1 cellular context compared by ENCODE assay signal in the genomic region with DNA sequence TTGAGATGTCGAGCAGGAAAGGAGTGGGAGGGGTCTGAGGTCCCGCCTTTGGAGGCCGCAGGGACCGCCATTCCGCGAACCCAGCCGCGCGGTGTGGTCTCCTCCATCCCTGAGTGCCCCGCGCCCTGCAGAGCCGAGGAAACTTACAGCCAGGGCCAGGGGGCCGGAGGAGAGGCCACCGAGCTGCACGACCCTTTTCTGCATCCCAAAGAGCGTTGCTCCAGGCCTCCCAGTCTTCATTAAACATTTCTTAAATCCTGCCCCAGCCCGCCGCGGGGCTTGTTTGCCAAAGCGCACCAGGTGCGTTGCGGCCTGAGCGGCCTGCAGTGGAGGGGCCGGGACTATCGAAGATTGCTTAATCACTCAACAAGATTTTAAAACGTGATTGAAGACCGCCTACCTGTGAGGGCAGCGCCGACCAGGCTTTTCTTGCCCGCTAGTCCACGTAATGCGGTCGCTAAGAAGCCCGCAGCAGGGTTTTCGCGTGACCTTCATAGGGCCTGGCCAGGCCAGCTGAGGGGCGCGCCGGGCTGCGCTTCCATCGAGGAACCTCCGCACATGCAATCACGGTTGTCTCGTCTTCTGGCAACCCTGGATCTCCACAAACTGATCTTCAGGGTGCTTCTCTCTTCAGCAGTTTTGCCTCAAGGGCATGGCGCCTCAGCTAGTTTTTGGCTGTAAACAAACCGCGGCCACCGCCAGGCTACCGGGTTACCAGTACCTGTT.
TF ChIP-seq lines count a peak whose summit lies in the region.

No MANE protein-coding gene starts in this region.

TF ChIP-seq in SK-N-SH treated with all-trans-retinoic acid at 6 μM for 48 hours, 23 proteins besides CTCF, POLR2A, EP300 and RAD21 (continued from another document):
- TF ChIP-seq, protein P1, sequence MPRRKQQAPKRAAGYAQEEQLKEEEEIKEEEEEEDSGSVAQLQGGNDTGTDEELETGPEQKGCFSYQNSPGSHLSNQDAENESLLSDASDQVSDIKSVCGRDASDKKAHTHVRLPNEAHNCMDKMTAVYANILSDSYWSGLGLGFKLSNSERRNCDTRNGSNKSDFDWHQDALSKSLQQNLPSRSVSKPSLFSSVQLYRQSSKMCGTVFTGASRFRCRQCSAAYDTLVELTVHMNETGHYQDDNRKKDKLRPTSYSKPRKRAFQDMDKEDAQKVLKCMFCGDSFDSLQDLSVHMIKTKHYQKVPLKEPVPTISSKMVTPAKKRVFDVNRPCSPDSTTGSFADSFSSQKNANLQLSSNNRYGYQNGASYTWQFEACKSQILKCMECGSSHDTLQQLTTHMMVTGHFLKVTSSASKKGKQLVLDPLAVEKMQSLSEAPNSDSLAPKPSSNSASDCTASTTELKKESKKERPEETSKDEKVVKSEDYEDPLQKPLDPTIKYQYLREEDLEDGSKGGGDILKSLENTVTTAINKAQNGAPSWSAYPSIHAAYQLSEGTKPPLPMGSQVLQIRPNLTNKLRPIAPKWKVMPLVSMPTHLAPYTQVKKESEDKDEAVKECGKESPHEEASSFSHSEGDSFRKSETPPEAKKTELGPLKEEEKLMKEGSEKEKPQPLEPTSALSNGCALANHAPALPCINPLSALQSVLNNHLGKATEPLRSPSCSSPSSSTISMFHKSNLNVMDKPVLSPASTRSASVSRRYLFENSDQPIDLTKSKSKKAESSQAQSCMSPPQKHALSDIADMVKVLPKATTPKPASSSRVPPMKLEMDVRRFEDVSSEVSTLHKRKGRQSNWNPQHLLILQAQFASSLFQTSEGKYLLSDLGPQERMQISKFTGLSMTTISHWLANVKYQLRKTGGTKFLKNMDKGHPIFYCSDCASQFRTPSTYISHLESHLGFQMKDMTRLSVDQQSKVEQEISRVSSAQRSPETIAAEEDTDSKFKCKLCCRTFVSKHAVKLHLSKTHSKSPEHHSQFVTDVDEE (CRISPR knock-in tag; IDR thresholded peaks at IDR 0.05), result no peak
- no peak for TF ChIP-seq ARNTL (CRISPR knock-in tag; IDR thresholded peaks at IDR 0.05; ENCODE audit: borderline replicate concordance, low read depth)
- no peak for TF ChIP-seq ZC3H10 (CRISPR knock-in tag; IDR thresholded peaks at IDR 0.05)
- no peak for TF ChIP-seq OSR1 (CRISPR knock-in tag; IDR thresholded peaks at IDR 0.05)
- TF ChIP-seq TOX (CRISPR knock-in tag; IDR thresholded peaks at IDR 0.05; ENCODE audit: borderline replicate concordance), result no peak
- TF ChIP-seq, protein P2, sequence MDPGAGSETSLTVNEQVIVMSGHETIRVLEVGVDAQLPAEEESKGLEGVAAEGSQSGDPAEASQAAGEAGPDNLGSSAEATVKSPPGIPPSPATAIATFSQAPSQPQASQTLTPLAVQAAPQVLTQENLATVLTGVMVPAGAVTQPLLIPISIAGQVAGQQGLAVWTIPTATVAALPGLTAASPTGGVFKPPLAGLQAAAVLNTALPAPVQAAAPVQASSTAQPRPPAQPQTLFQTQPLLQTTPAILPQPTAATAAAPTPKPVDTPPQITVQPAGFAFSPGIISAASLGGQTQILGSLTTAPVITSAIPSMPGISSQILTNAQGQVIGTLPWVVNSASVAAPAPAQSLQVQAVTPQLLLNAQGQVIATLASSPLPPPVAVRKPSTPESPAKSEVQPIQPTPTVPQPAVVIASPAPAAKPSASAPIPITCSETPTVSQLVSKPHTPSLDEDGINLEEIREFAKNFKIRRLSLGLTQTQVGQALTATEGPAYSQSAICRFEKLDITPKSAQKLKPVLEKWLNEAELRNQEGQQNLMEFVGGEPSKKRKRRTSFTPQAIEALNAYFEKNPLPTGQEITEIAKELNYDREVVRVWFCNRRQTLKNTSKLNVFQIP (CRISPR knock-in tag; IDR thresholded peaks at IDR 0.05; ENCODE audit: borderline replicate concordance, low read depth), result no peak
- TF ChIP-seq ZFP30 (CRISPR knock-in tag; IDR thresholded peaks at IDR 0.05), result no peak
- no peak for TF ChIP-seq TCF4 (CRISPR knock-in tag; IDR thresholded peaks at IDR 0.05; ENCODE audit: borderline replicate concordance)
- TF ChIP-seq ESRRG (CRISPR knock-in tag; IDR thresholded peaks at IDR 0.05), result no peak
